Comparison of ENCODE assay signal across 13 cellular contexts in genomic region chrX:109880629-109881028, GRCh38.
DNase-seq lines count a peak whose midpoint lies in the region; ATAC-seq, FAIRE-seq and TF ChIP-seq lines count a peak whose summit lies in the region.
"Had no signal": no experiment of that assay in that cellular context is flagged by ENCODE, and none has a peak within 500 bp of the region (broad histone marks: within the 10 kb centered on the region; RNA-seq: fewer than 3 reads in every experiment).

No MANE protein-coding gene starts in this region.

- TF ChIP-seq CTCF in GM20000 (IDR thresholded peaks at IDR 0.05; ENCODE audit: extremely low read depth, missing control alignments) = no peak
- TF ChIP-seq CTCF in mesothelial cell of epicardium (IDR thresholded peaks at IDR 0.05; ENCODE audit: unreplicated experiment) = no peak
- no peak for TF ChIP-seq CTCF in right atrium auricular region (IDR thresholded peaks at IDR 0.05)

- peak; percentile 70 for ATAC-seq in HG03064 (IDR thresholded peaks at IDR 0.05; ENCODE audit: low read depth, unreplicated experiment)
- ATAC-seq: mucosa of descending colon, Right ventricle myocardium inferior had no signal

- H3K27ac Mint-ChIP-seq in mesothelial cell of epicardium = no peak overlapping the region
- H3K27ac Mint-ChIP-seq: CD4-positive, alpha-beta T cell had no signal

- H3K4me3 Mint-ChIP-seq in mesothelial cell of epicardium = no peak overlapping the region
- H3K4me3 Mint-ChIP-seq: CD4-positive, alpha-beta T cell had no signal

- peak; percentile 73 for FAIRE-seq in GM12892 (lab: Jason Lieb, UNC)

- H3K4me1 ChIP-seq in right atrium auricular region = no peaks in the 10 kb centered on the region

- H3K27ac ChIP-seq in right atrium auricular region = no peak overlapping the region

- no peaks in the 10 kb centered on the region for H3K36me3 Mint-ChIP-seq in mesothelial cell of epicardium

- H3K27me3 ChIP-seq in right atrium auricular region = no peaks in the 10 kb centered on the region

- no peaks in the 10 kb centered on the region for H3K9me3 Mint-ChIP-seq in mesothelial cell of epicardium
- H3K9me3 Mint-ChIP-seq: CD4-positive, alpha-beta T cell had no signal

- H3K4me1 Mint-ChIP-seq in mesothelial cell of epicardium = no peaks in the 10 kb centered on the region

- H3K4me3 ChIP-seq in right atrium auricular region = no peak overlapping the region
- H3K4me3 ChIP-seq: mucosa of descending colon had no signal

- TF ChIP-seq POLR2A in GM12892 (IDR thresholded peaks at IDR 0.05; ENCODE audit: low read depth, low read length) = no peak

- peaks cover 15% of the 10 kb centered on the region for H3K27me3 Mint-ChIP-seq in mesothelial cell of epicardium (ENCODE audit: low read depth)
- H3K27me3 Mint-ChIP-seq: CD4-positive, alpha-beta T cell had no signal

- no peaks in the 10 kb centered on the region for H3K36me3 ChIP-seq in right atrium auricular region

- DNase-seq in GM12892 (ENCODE audit: insufficient read length) = no peak
- peak; percentile 66 for DNase-seq in GM20000 (ENCODE audit: low spot score)
- peak; percentile 42 for DNase-seq in SIG-M5 (lab: John Stamatoyannopoulos, UW)
- DNase-seq in mesothelial cell of epicardium (ENCODE audit: low spot score in 2 of 2, unreplicated experiment in 2 of 2) = no peak
- no peak for DNase-seq in nucleus accumbens (lab: John Stamatoyannopoulos, UW)
- DNase-seq in cerebellar nuclear complex (lab: John Stamatoyannopoulos, UW) = no peak
- DNase-seq in right atrium auricular region (ENCODE audit: low spot score) = no peak
- DNase-seq: CD4-positive, alpha-beta T cell; mucosa of descending colon; NCI-H1092 treated with DMSO at 0.1 percent for 48 hours; stimulated activated CD4-positive, alpha-beta T cell treated with anti-CD3 and anti-CD28 coated beads, Interleukin-4, amount 100 ng/mL, for 24 hours had no signal

- H3K9me3 ChIP-seq in right atrium auricular region = no peaks in the 10 kb centered on the region
- H3K9me3 ChIP-seq: mucosa of descending colon had no signal

Comparison
In these comparisons a context has a peak if more than half of its experiments do, and no peak if none do; other contexts are left out.
1. DNase-seq: peak in GM20000 (single experiment) and SIG-M5 (single experiment); none in GM12892 (single experiment), mesothelial cell of epicardium (0 of 2), nucleus accumbens (0 of 56), cerebellar nuclear complex (0 of 2) and right atrium auricular region (single experiment).